Comparison of ENCODE assay signal across 1 cellular context in genomic region chr10:17744395-17744841, GRCh38.
TF ChIP-seq lines count a peak whose summit lies in the region.

No MANE protein-coding gene starts in this region.

TF ChIP-seq in K562, 482 proteins besides CTCF, POLR2A, EP300 and RAD21 (continued from another document):
- TF ChIP-seq MBD1 (CRISPR knock-in tag; IDR thresholded peaks at IDR 0.05), result no peak
- no peak for TF ChIP-seq POLR2AphosphoS2 (IDR thresholded peaks at IDR 0.05; ENCODE audit: low read length)
- TF ChIP-seq ZFP1 (CRISPR knock-in tag; IDR thresholded peaks at IDR 0.05), result no peak
- TF ChIP-seq HES1 (IDR thresholded peaks at IDR 0.05; ENCODE audit: low read depth), result no peak
- TF ChIP-seq ELF2 (CRISPR knock-in tag; IDR thresholded peaks at IDR 0.05), result no peak
- TF ChIP-seq ZNF282 (CRISPR knock-in tag; IDR thresholded peaks at IDR 0.05), result no peak
- TF ChIP-seq CSDE1 (IDR thresholded peaks at IDR 0.05), result no peak
- no peak for TF ChIP-seq RFX7 (CRISPR knock-in tag; IDR thresholded peaks at IDR 0.05)
- no peak for TF ChIP-seq DLX4 (CRISPR knock-in tag; IDR thresholded peaks at IDR 0.05)
- no peak for TF ChIP-seq IFI16 (CRISPR knock-in tag; IDR thresholded peaks at IDR 0.05)
- TF ChIP-seq NCOA1 (IDR thresholded peaks at IDR 0.05; ENCODE audit: low read depth), result no peak
- TF ChIP-seq ZNF347 (CRISPR knock-in tag; IDR thresholded peaks at IDR 0.05; ENCODE audit: low read depth), result no peak
